23 cellular contexts compared by ENCODE assay signal in the genomic region with DNA sequence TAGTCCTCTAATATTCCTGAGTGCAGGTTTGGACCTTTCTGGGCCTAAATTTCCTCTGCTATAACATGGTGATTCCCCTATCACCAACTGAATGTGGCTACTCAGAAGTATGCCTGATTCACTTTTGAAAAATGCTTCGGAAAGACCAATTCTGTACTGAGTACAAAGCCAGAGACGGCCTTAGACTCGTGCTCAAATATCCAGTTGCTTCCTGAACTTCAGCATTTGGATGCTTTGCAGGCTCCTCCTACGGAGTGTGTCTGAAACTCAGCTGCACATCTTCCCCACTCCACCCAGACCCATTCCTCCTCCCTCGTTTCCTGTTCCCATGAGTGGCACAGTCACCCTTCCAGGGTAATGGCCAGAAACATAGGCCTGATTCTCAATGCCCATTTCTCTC.
A peak's percentile ranks its signal among the peaks of the same experiment; 100 is the strongest.
DNase-seq lines count a peak whose midpoint lies in the region; ATAC-seq, FAIRE-seq and TF ChIP-seq lines count a peak whose summit lies in the region.
"Had no signal": no experiment of that assay in that cellular context is flagged by ENCODE, and none has a peak within 500 bp of the region (broad histone marks: within the 10 kb centered on the region; RNA-seq: fewer than 3 reads in every experiment).

No MANE protein-coding gene starts in this region.

- H2AFZ ChIP-seq in fibroblast of lung (ENCODE audit: low read length), result peak overlapping the region; percentile 3
- H2AFZ ChIP-seq in trophoblast cell (ENCODE audit: insufficient read depth, low read length, poor library complexity), result no peak overlapping the region

- H3K27me3 ChIP-seq in fibroblast of lung (ENCODE audit: control insufficient read depth, insufficient read depth, low read length) (no peaks in the 10 kb centered on the region), trophoblast cell (ENCODE audit: insufficient read depth, low read length) (no peaks in the 10 kb centered on the region), small intestine (ENCODE audit: control insufficient read depth in 2 of 2, insufficient read depth in 2 of 2, low read length in 2 of 2) (no peaks in the 10 kb centered on the region)
- H3K27me3 ChIP-seq: esophagus squamous epithelium, spleen, upper lobe of right lung had no signal

- H2BK5ac ChIP-seq in trophoblast cell (ENCODE audit: low read depth, low read length, poor library complexity), result no peak overlapping the region

- no peak overlapping the region for H2AK5ac ChIP-seq in trophoblast cell (ENCODE audit: low read length)

- H3K4me2 ChIP-seq in fibroblast of lung (ENCODE audit: extremely low read depth, insufficient read depth, low read length) (no peak overlapping the region), trophoblast cell (ENCODE audit: low read length) (no peak overlapping the region)

- H3K9me3 ChIP-seq in fibroblast of lung (ENCODE audit: control insufficient read depth, insufficient read depth, low read depth, low read length) (no peaks in the 10 kb centered on the region), trophoblast cell (ENCODE audit: insufficient read depth, low read depth, low read length) (no peaks in the 10 kb centered on the region), small intestine (ENCODE audit: control insufficient read depth, low read depth) (no peaks in the 10 kb centered on the region)
- H3K9me3 ChIP-seq: esophagus squamous epithelium, spleen, upper lobe of right lung had no signal

- FAIRE-seq in small intestine (lab: Jason Lieb, UNC), result no peak

- no peaks in the 10 kb centered on the region for H3K36me3 ChIP-seq in fibroblast of lung (ENCODE audit: control insufficient read depth, insufficient read depth, low read length)
- H3K36me3 ChIP-seq in trophoblast cell (ENCODE audit: control insufficient read depth in 1 of 2, insufficient read depth in 2 of 2, low read length in 2 of 2), result no peaks in the 10 kb centered on the region
- H3K36me3 ChIP-seq in small intestine (ENCODE audit: control insufficient read depth in 2 of 2, insufficient read depth in 2 of 2, low read length in 2 of 2), result no peaks in the 10 kb centered on the region
- H3K36me3 ChIP-seq: esophagus squamous epithelium, spleen, upper lobe of right lung had no signal

- no peak overlapping the region for H4K8ac ChIP-seq in trophoblast cell (ENCODE audit: low read depth, low read length)

- H3K4me1 ChIP-seq in fibroblast of lung (ENCODE audit: control insufficient read depth, extremely low read depth, insufficient read depth, low read length) (peaks cover 4% of the 10 kb centered on the region), trophoblast cell (ENCODE audit: control insufficient read depth in 1 of 2, insufficient read depth in 2 of 2, low read length in 2 of 2) (peaks cover 22 to 23% of the 10 kb centered on the region in 2 experiments), small intestine (ENCODE audit: control insufficient read depth in 2 of 2, insufficient read depth in 1 of 2, low read depth in 1 of 2, low read length in 1 of 2) (peaks cover 0 to 2% of the 10 kb centered on the region in 2 donors)

- H3K4ac ChIP-seq in trophoblast cell (ENCODE audit: low read depth, low read length), result no peak overlapping the region

- no peak overlapping the region for H3K23ac ChIP-seq in trophoblast cell (ENCODE audit: low read length)

- ATAC-seq in GM21619 (IDR thresholded peaks at IDR 0.05; ENCODE audit: unreplicated experiment), result no peak
- ATAC-seq: left lobe of liver; Right ventricle myocardium inferior; stimulated activated memory B cell treated with anti-CD40 and anti-IgM and Interleukin-4, amounts not matched to agents 10 μg/mL and 1 μg/mL and 100 μg/mL, for 72 hours; T-helper 17 cell; upper lobe of right lung had no signal

- H3K27ac ChIP-seq in fibroblast of lung (ENCODE audit: insufficient read depth, low read length) (no peak overlapping the region), trophoblast cell (ENCODE audit: low read depth, low read length) (no peak overlapping the region), small intestine (ENCODE audit: low read depth in 1 of 2, low read length in 1 of 2) (no peak overlapping the region)
- H3K27ac ChIP-seq: upper lobe of right lung had no signal

- no peak overlapping the region for H4K91ac ChIP-seq in trophoblast cell (ENCODE audit: low read depth, low read length)

- no CpG with 5 or more reads among the region's 5 CpGs for WGBS in trophoblast cell (ENCODE audit: extremely low coverage, insufficient coverage, insufficient read length)
- WGBS in small intestine, 3 donors, result 69 to 83% (median 80%) methylated on average over 5 of the region's 5 CpGs

- no peak overlapping the region for H2BK12ac ChIP-seq in trophoblast cell (ENCODE audit: low read length)

- no peak overlapping the region for H2BK120ac ChIP-seq in trophoblast cell (ENCODE audit: insufficient read depth, low read length, poor library complexity)

- DNase-seq in AG09309 (ENCODE audit: low read depth) (peak; percentile 45), NCI-H226 (peak; percentile 50), fibroblast of lung (ENCODE audit: low read depth in 2 of 2) (peak in 1 of 2 donors; percentile 67), trophoblast cell (peak; percentile 11 to 57), small intestine (no peak), DMS 273 (lab: John Stamatoyannopoulos, UW; ENCODE audit: unreplicated experiment) (no peak), AML-193 (lab: John Stamatoyannopoulos, UW) (no peak)
- DNase-seq: ACHN; activated B cell treated with CpG ODN at 0.5 μM for 24 hours; activated effector memory CD4-positive, alpha-beta T cell treated with anti-CD3 and anti-CD28 coated beads, Interleukin-2, amount 50 U/mL, for 16 hours; anterior cingulate cortex; dorsolateral prefrontal cortex; esophagus squamous epithelium; H7; Karpas-422; NCI-H1436; spleen; T-helper 17 cell; upper lobe of right lung had no signal

- H3K79me1 ChIP-seq in trophoblast cell (ENCODE audit: low read length), result peaks cover 8% of the 10 kb centered on the region

- no peak overlapping the region for H4K12ac ChIP-seq in trophoblast cell (ENCODE audit: low read depth, low read length)

- H3K79me2 ChIP-seq in fibroblast of lung (ENCODE audit: control insufficient read depth, insufficient read depth, low read length) (no peaks in the 10 kb centered on the region), trophoblast cell (ENCODE audit: control insufficient read depth, insufficient read depth, low read length, poor library complexity) (no peaks in the 10 kb centered on the region)

- H4K20me1 ChIP-seq in fibroblast of lung (ENCODE audit: control insufficient read depth, extremely low read depth, insufficient read depth, low read length), result no peaks in the 10 kb centered on the region

- no peak for TF ChIP-seq CTCF in AG09309 (IDR thresholded peaks at IDR 0.05; ENCODE audit: control insufficient read depth, insufficient read depth, low read depth, low read length, missing control alignments)
- no peak for TF ChIP-seq CTCF in fibroblast of lung (conservative IDR thresholded peaks at IDR 0.05 in 1 of 2, IDR thresholded peaks at IDR 0.05 in 1 of 2; ENCODE audit: low read depth in 1 of 2, low read length in 2 of 2)

- H3K9ac ChIP-seq in fibroblast of lung (ENCODE audit: insufficient read depth, low read length), result no peak overlapping the region
- H3K9ac ChIP-seq in trophoblast cell (ENCODE audit: low read length), result no peak overlapping the region

- H3K4me3 ChIP-seq in AG09309 (ENCODE audit: control insufficient read depth, low read depth, low read length) (no peak overlapping the region), fibroblast of lung (replicated peaks in 1 of 4; ENCODE audit: control extremely low read depth in 1 of 4, insufficient read depth in 1 of 4, low read depth in 3 of 4, low read length in 4 of 4) (no peak overlapping the region), trophoblast cell (ENCODE audit: low read depth, low read length) (no peak overlapping the region), small intestine (ENCODE audit: low read depth in 1 of 2, low read length in 2 of 2) (no peak overlapping the region)
- H3K4me3 ChIP-seq: dorsolateral prefrontal cortex, esophagus squamous epithelium, spleen, upper lobe of right lung had no signal

- H3K14ac ChIP-seq in trophoblast cell (ENCODE audit: low read length), result no peak overlapping the region

- H3K18ac ChIP-seq in trophoblast cell (ENCODE audit: low read length), result no peak overlapping the region

Comparison
In these comparisons a context has a peak if more than half of its experiments do, and no peak if none do; other contexts are left out.
1. DNase-seq: peak in AG09309 (single experiment), NCI-H226 (single experiment) and trophoblast cell (2 of 2); none in small intestine (single experiment), DMS 273 (single experiment) and AML-193 (0 of 2).